Comparison of ENCODE assay signal across 1 cellular context in the genomic region with DNA sequence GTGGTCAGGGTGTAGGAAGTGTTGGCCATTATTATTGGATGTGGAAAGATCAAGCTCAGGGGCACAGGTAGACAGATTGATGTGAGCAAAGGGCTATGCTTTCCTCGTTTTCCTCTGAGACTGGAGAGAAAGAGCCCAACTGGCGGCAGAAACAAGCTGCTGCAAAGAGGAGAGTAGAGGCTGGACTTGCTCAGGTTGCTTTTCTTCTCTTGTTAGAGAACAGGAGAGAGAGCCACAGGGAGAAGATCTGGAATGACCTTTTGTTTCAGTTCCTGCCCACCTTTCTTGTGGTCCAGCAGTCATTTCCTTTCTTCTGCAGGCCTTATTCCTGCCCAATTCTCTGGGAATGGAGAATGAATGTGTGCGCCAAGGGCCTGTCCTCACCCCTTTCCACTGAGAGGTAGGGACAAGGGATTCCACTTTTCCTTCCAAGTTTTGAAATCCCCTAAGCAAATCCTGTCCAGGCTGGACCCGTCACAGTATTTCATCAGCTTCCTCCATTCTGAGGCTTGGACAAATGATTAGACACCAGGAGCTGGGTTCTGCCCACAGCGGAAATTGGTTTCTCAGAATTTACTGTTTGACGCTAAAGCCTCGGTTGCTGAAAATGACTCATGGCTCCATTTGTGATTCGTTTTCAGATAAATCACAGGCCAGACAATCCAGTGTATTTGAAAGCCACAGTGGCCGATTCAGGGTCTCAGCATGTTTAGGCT.
TF ChIP-seq lines count a peak whose summit lies in the region.

No MANE protein-coding gene starts in this region.

TF ChIP-seq in K562, 482 proteins besides CTCF, POLR2A, EP300 and RAD21 (continued from another document):
- TF ChIP-seq, protein P1, sequence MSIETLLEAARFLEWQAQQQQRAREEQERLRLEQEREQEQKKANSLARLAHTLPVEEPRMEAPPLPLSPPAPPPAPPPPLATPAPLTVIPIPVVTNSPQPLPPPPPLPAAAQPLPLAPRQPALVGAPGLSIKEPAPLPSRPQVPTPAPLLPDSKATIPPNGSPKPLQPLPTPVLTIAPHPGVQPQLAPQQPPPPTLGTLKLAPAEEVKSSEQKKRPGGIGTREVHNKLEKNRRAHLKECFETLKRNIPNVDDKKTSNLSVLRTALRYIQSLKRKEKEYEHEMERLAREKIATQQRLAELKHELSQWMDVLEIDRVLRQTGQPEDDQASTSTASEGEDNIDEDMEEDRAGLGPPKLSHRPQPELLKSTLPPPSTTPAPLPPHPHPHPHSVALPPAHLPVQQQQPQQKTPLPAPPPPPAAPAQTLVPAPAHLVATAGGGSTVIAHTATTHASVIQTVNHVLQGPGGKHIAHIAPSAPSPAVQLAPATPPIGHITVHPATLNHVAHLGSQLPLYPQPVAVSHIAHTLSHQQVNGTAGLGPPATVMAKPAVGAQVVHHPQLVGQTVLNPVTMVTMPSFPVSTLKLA (conservative IDR thresholded peaks at IDR 0.05): no peak
- TF ChIP-seq FOXJ3 (CRISPR knock-in tag; IDR thresholded peaks at IDR 0.05) (no peak), CHD4 (IDR thresholded peaks at IDR 0.05; ENCODE audit: insufficient read depth, insufficient replicate concordance, low read depth, low read length, poor library complexity, severe bottlenecking) (no peak), ZNF830 (CRISPR knock-in tag; IDR thresholded peaks at IDR 0.05) (no peak), FOSL1 (tag; conservative IDR thresholded peaks at IDR 0.05) (peak; percentile 78), ZNF589 (CRISPR knock-in tag; IDR thresholded peaks at IDR 0.05; ENCODE audit: low read depth) (peak; percentile 58), GABPA (tag; conservative IDR thresholded peaks at IDR 0.05; ENCODE audit: low read depth) (peak; percentile 62), MEIS2 (IDR thresholded peaks at IDR 0.05; ENCODE audit: partially characterized antibody) (peak; percentile 30), JUND (IDR thresholded peaks at IDR 0.05; ENCODE audit: borderline replicate concordance, low read depth, low read length) (peak; percentile 69), JUND (tag; IDR thresholded peaks at IDR 0.05; ENCODE audit: borderline replicate concordance, low read depth, low read length) (peak; percentile 54; the same call in 1 of the 3 replicates)
- TF ChIP-seq, protein P2, sequence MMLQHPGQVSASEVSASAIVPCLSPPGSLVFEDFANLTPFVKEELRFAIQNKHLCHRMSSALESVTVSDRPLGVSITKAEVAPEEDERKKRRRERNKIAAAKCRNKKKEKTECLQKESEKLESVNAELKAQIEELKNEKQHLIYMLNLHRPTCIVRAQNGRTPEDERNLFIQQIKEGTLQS (IDR thresholded peaks at IDR 0.05): peak; percentile 57; the same call in 1 of the 2 replicates
- TF ChIP-seq, protein P2 (CRISPR knock-in tag; conservative IDR thresholded peaks at IDR 0.05): no peak
- TF ChIP-seq, protein P3, sequence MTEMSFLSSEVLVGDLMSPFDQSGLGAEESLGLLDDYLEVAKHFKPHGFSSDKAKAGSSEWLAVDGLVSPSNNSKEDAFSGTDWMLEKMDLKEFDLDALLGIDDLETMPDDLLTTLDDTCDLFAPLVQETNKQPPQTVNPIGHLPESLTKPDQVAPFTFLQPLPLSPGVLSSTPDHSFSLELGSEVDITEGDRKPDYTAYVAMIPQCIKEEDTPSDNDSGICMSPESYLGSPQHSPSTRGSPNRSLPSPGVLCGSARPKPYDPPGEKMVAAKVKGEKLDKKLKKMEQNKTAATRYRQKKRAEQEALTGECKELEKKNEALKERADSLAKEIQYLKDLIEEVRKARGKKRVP (CRISPR knock-in tag; IDR thresholded peaks at IDR 0.05): peak; percentile 74
TF ChIP-seq in K562: peak in this region for 9.
